In genomic region chr15:43942157-43942556, GRCh38 we compare ENCODE assay signal across 1 cellular context.
TF ChIP-seq lines count a peak whose summit lies in the region.

No MANE protein-coding gene starts in this region.

TF ChIP-seq in SK-N-SH treated with all-trans-retinoic acid at 6 μM for 48 hours, 23 proteins besides CTCF, POLR2A, EP300 and RAD21 (continued from another document):
- TF ChIP-seq POU6F1 (CRISPR knock-in tag; IDR thresholded peaks at IDR 0.05; ENCODE audit: borderline replicate concordance, low read depth), result no peak
- TF ChIP-seq ZNF565 (CRISPR knock-in tag; conservative IDR thresholded peaks at IDR 0.05; ENCODE audit: low read depth), result no peak
- no peak for TF ChIP-seq TOX (CRISPR knock-in tag; IDR thresholded peaks at IDR 0.05; ENCODE audit: borderline replicate concordance)
- no peak for TF ChIP-seq BACH2 (CRISPR knock-in tag; IDR thresholded peaks at IDR 0.05; ENCODE audit: borderline replicate concordance)
- no peak for TF ChIP-seq TCF4 (CRISPR knock-in tag; IDR thresholded peaks at IDR 0.05; ENCODE audit: borderline replicate concordance)
- no peak for TF ChIP-seq ZFP3 (CRISPR knock-in tag; IDR thresholded peaks at IDR 0.05)
- TF ChIP-seq ZNF8 (CRISPR knock-in tag; IDR thresholded peaks at IDR 0.05), result no peak
- no peak for TF ChIP-seq SNAI2 (CRISPR knock-in tag; IDR thresholded peaks at IDR 0.05)
- TF ChIP-seq RARB (CRISPR knock-in tag; IDR thresholded peaks at IDR 0.05), result no peak
- no peak for TF ChIP-seq PPARA (CRISPR knock-in tag; IDR thresholded peaks at IDR 0.05; ENCODE audit: borderline replicate concordance)
- no peak for TF ChIP-seq ZNF70 (CRISPR knock-in tag; IDR thresholded peaks at IDR 0.05)
- no peak for TF ChIP-seq ISL1 (CRISPR knock-in tag; IDR thresholded peaks at IDR 0.05)
- TF ChIP-seq ZFP30 (CRISPR knock-in tag; IDR thresholded peaks at IDR 0.05), result no peak
- TF ChIP-seq OSR1 (CRISPR knock-in tag; IDR thresholded peaks at IDR 0.05), result no peak
- TF ChIP-seq CREB5 (CRISPR knock-in tag; IDR thresholded peaks at IDR 0.05; ENCODE audit: low read depth), result no peak
TF ChIP-seq in SK-N-SH treated with all-trans-retinoic acid at 6 μM for 48 hours: peak in this region for 0.
